In genomic region chr12:47098099-47098498, GRCh38 we compare ENCODE assay signal across 15 cellular contexts.
"Had no signal": no experiment of that assay in that cellular context is flagged by ENCODE, and none has a peak within 500 bp of the region (broad histone marks: within the 10 kb centered on the region; RNA-seq: fewer than 3 reads in every experiment).

No MANE protein-coding gene starts in this region.

- H3K9me3 ChIP-seq: left lung, upper lobe of left lung had no signal

- H3K27me3 ChIP-seq: left lung, upper lobe of left lung had no signal

- ATAC-seq: activated naive CD8-positive, alpha-beta T cell treated with anti-CD3 and anti-CD28 coated beads, Interleukin-2, amount 50 U/mL, for 24 hours; left lung; naive thymus-derived CD8-positive, alpha-beta T cell had no signal

- H3K36me3 ChIP-seq: left lung, upper lobe of left lung had no signal

- DNase-seq: activated CD4-positive, alpha-beta T cell treated with anti-CD3 and anti-CD28 coated beads, Interleukin-2, amount 50 U/mL, for 4 hours; activated CD4-positive, CD25-positive, alpha-beta regulatory T cell treated with anti-CD3 and anti-CD28 coated beads, Interleukin-2, amount 50 U/mL, for 72 hours; activated naive CD4-positive, alpha-beta T cell treated with anti-CD3 and anti-CD28 coated beads for 36 hours; activated naive CD8-positive, alpha-beta T cell treated with anti-CD3 and anti-CD28 coated beads, Interleukin-2, amount 50 U/mL, for 24 hours; erythroblast; left lung; naive thymus-derived CD8-positive, alpha-beta T cell; retina; stimulated activated CD4-positive, alpha-beta T cell treated with anti-CD3 and anti-CD28 coated beads, Interleukin-4, amount 100 ng/mL, for 24 hours; stimulated activated naive CD4-positive, alpha-beta T cell; substantia nigra; T-helper 1 cell; T1000 had no signal

- H3K4me3 ChIP-seq: left lung, skin epidermis, upper lobe of left lung had no signal
